26 cellular contexts compared by ENCODE assay signal in the genomic region with DNA sequence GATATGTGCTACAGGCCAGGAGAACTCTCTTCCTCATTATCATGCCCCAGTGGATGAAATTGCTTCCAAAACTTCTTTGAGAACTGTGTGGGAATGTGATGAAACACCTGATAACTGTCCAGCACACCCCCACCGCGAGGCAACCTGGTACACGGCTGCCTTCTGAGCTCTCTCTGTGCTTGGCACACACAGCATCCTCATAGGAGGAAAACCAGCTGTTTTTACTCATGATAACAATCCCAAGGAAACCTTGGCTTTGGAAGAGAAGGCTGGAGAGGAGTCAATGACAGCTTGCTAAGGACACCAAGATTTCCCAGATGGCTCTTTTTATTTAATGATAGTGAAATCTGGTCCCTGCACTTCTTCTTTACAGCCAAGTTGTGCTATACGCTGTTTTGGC.
A peak's percentile ranks its signal among the peaks of the same experiment; 100 is the strongest.
DNase-seq lines count a peak whose midpoint lies in the region; ATAC-seq and TF ChIP-seq lines count a peak whose summit lies in the region.
"Had no signal": no experiment of that assay in that cellular context is flagged by ENCODE, and none has a peak within 500 bp of the region (broad histone marks: within the 10 kb centered on the region; RNA-seq: fewer than 3 reads in every experiment).

No MANE protein-coding gene starts in this region.

- TF ChIP-seq CTCF in fibroblast of mammary gland (conservative IDR thresholded peaks at IDR 0.05; ENCODE audit: control insufficient read depth, insufficient read depth, low read depth, low read length) (no peak), sigmoid colon (IDR thresholded peaks at IDR 0.05) (no peak)

- H3K27me3 Mint-ChIP-seq in activated CD4-positive, alpha-beta T cell treated with anti-CD3 and anti-CD28 coated beads, Interleukin-2, amount 10 ng/mL, durations not matched to agents 24 days and 14 days = peaks cover 11% of the 10 kb centered on the region
- H3K27me3 Mint-ChIP-seq in activated naive CD4-positive, alpha-beta T cell treated with anti-CD3 and anti-CD28 coated beads, Interleukin-2, amount 10 ng/mL, durations not matched to agents 7 days and 5 days = peaks cover 11% of the 10 kb centered on the region
- H3K27me3 Mint-ChIP-seq: activated naive CD8-positive, alpha-beta T cell treated with anti-CD3 and anti-CD28 coated beads, Interleukin-2, amount 10 ng/mL, durations not matched to agents 7 days and 5 days had no signal

- peak overlapping the region; percentile 23 for H2BK15ac ChIP-seq in mesendoderm (replicated peaks; ENCODE audit: low read depth)

- no peaks in the 10 kb centered on the region for H3K36me3 Mint-ChIP-seq in activated CD4-positive, alpha-beta T cell treated with anti-CD3 and anti-CD28 coated beads, Interleukin-2, amount 10 ng/mL, durations not matched to agents 24 days and 14 days (ENCODE audit: low read depth)
- H3K36me3 Mint-ChIP-seq in activated naive CD4-positive, alpha-beta T cell treated with anti-CD3 and anti-CD28 coated beads, Interleukin-2, amount 10 ng/mL, durations not matched to agents 7 days and 5 days = no peaks in the 10 kb centered on the region
- H3K36me3 Mint-ChIP-seq: activated naive CD8-positive, alpha-beta T cell treated with anti-CD3 and anti-CD28 coated beads, Interleukin-2, amount 10 ng/mL, durations not matched to agents 7 days and 5 days; natural killer cell treated with Interleukin-12 subunit alpha and Interleukin-12 subunit beta and Interleukin-15 and Interleukin-18, amount 100 ng/mL, for 72 hours; WTC11 had no signal

- H3K23ac ChIP-seq in mesendoderm (ENCODE audit: low read length) = no peak overlapping the region

- no peaks in the 10 kb centered on the region for H3K79me2 ChIP-seq in mesendoderm (ENCODE audit: control insufficient read depth, insufficient read depth, low read length)

- H3K79me1 ChIP-seq in mesendoderm (ENCODE audit: low read length) = no peaks in the 10 kb centered on the region

- H3K27me3 ChIP-seq in mesendoderm (ENCODE audit: insufficient read depth, low read length, poor library complexity) = no peaks in the 10 kb centered on the region
- no peaks in the 10 kb centered on the region for H3K27me3 ChIP-seq in sigmoid colon

- H2BK120ac ChIP-seq in mesendoderm (ENCODE audit: low read depth, low read length) = no peak overlapping the region

- DNase-seq in activated CD4-positive, alpha-beta T cell treated with anti-CD3 and anti-CD28 coated beads, Interleukin-2, amount 10 ng/mL, durations not matched to agents 24 days and 14 days = peak; percentile 41
- DNase-seq in activated CD4-positive, alpha-beta T cell treated with anti-CD3 and anti-CD28 coated beads, Interleukin-2, amount 50 U/mL, for 4 hours = no peak
- DNase-seq in fibroblast of mammary gland (ENCODE audit: low read depth) (peak; percentile 52), mesendoderm (no peak), sigmoid colon (peak; percentile 89)
- no peak for DNase-seq in activated naive CD4-positive, alpha-beta T cell treated with anti-CD3 and anti-CD28 coated beads, Interleukin-2, amount 10 ng/mL, durations not matched to agents 7 days and 5 days
- DNase-seq in activated CD8-positive, alpha-beta memory T cell treated with anti-CD3 and anti-CD28 coated beads, Interleukin-2, amount 50 U/mL, for 4 hours = no peak
- DNase-seq: 8988T; activated CD4-positive, alpha-beta T cell treated with anti-CD3 and anti-CD28 coated beads, Interleukin-2, amount 50 U/mL, for 48 hours; activated CD8-positive, alpha-beta memory T cell treated with anti-CD3 and anti-CD28 coated beads, Interleukin-2, amount 50 U/mL, for 48 hours; activated naive CD8-positive, alpha-beta T cell treated with anti-CD3 and anti-CD28 coated beads, Interleukin-2, amount 10 ng/mL, durations not matched to agents 7 days and 5 days; DMS53; effector CD8-positive, alpha-beta T cell; GDM1; KG1; MM.1S; NCI-H1417 treated with DMSO at 0.1 percent for 48 hours; NCI-H82; stimulated activated CD4-positive, alpha-beta T cell treated with anti-CD3 and anti-CD28 coated beads, Interleukin-1b, Interleukin-23, amount 100 ng/mL, for 48 hours had no signal

- no peak overlapping the region for H3K4me3 Mint-ChIP-seq in activated CD4-positive, alpha-beta T cell treated with anti-CD3 and anti-CD28 coated beads, Interleukin-2, amount 10 ng/mL, durations not matched to agents 24 days and 14 days
- H3K4me3 Mint-ChIP-seq in activated naive CD4-positive, alpha-beta T cell treated with anti-CD3 and anti-CD28 coated beads, Interleukin-2, amount 10 ng/mL, durations not matched to agents 7 days and 5 days = no peak overlapping the region
- H3K4me3 Mint-ChIP-seq: activated naive CD8-positive, alpha-beta T cell treated with anti-CD3 and anti-CD28 coated beads, Interleukin-2, amount 10 ng/mL, durations not matched to agents 7 days and 5 days; mesothelial cell of epicardium; natural killer cell treated with Interleukin-12 subunit alpha and Interleukin-12 subunit beta and Interleukin-15 and Interleukin-18, amount 100 ng/mL, for 72 hours; WTC11 had no signal

- no peak overlapping the region for H3K4me2 ChIP-seq in mesendoderm (ENCODE audit: low read length)

- H3K36me3 ChIP-seq in mesendoderm (ENCODE audit: control insufficient read depth, insufficient read depth, low read length) (no peaks in the 10 kb centered on the region), sigmoid colon (no peaks in the 10 kb centered on the region)

- no peak overlapping the region for H3K9ac ChIP-seq in mesendoderm (ENCODE audit: low read length)

- no peak overlapping the region for H3K27ac ChIP-seq in mesendoderm (ENCODE audit: low read depth, low read length)
- H3K27ac ChIP-seq in sigmoid colon = peak overlapping the region; percentile 66 to 80 (median 71)
- H3K27ac ChIP-seq: skin epidermis had no signal

- H3K4me1 Mint-ChIP-seq in activated CD4-positive, alpha-beta T cell treated with anti-CD3 and anti-CD28 coated beads, Interleukin-2, amount 10 ng/mL, durations not matched to agents 24 days and 14 days = peaks cover 5% of the 10 kb centered on the region
- H3K4me1 Mint-ChIP-seq in activated naive CD4-positive, alpha-beta T cell treated with anti-CD3 and anti-CD28 coated beads, Interleukin-2, amount 10 ng/mL, durations not matched to agents 7 days and 5 days = peaks cover 7% of the 10 kb centered on the region
- H3K4me1 Mint-ChIP-seq: WTC11 had no signal

- no CpG with 5 or more reads among the region's 4 CpGs for WGBS in mesendoderm (ENCODE audit: extremely low coverage, insufficient coverage, low lambda C conversion rate)
- WGBS in sigmoid colon, 2 donors = 81 to 87% methylated on average over 4 of the region's 4 CpGs

- no peak overlapping the region for H4K8ac ChIP-seq in mesendoderm (ENCODE audit: low read depth, low read length)

- intact Hi-C loops in activated CD4-positive, alpha-beta T cell treated with anti-CD3 and anti-CD28 coated beads, Interleukin-2, amount 10 ng/mL, durations not matched to agents 24 days and 14 days (cut with micrococcal nuclease) = no loop called here
- intact Hi-C loops in sigmoid colon (cut with DNase I) = loop anchor here (2.0 to 5.0 kb wide), 3 partner anchors 44 to 231 kb away; partner anchors contain the start of gene FN1

- ATAC-seq in activated CD4-positive, CD25-positive, alpha-beta regulatory T cell treated with anti-CD3 and anti-CD28 coated beads, Interleukin-2, amount 50 U/mL, for 24 hours = no peak
- ATAC-seq: esophagus mucosa; natural killer cell treated with Interleukin-12 subunit alpha and Interleukin-12 subunit beta and Interleukin-15 and Interleukin-18, amount 100 ng/mL, for 72 hours; WTC11 had no signal

- peak overlapping the region; percentile 69 for H3K18ac ChIP-seq in mesendoderm (ENCODE audit: low read length)

- H3K9me3 ChIP-seq in sigmoid colon = no peaks in the 10 kb centered on the region

- no peak overlapping the region for H3K4ac ChIP-seq in mesendoderm (ENCODE audit: low read depth, low read length)

- H3K9me3 Mint-ChIP-seq in activated CD4-positive, alpha-beta T cell treated with anti-CD3 and anti-CD28 coated beads, Interleukin-2, amount 10 ng/mL, durations not matched to agents 24 days and 14 days = no peaks in the 10 kb centered on the region
- no peaks in the 10 kb centered on the region for H3K9me3 Mint-ChIP-seq in activated naive CD4-positive, alpha-beta T cell treated with anti-CD3 and anti-CD28 coated beads, Interleukin-2, amount 10 ng/mL, durations not matched to agents 7 days and 5 days
- H3K9me3 Mint-ChIP-seq: activated naive CD8-positive, alpha-beta T cell treated with anti-CD3 and anti-CD28 coated beads, Interleukin-2, amount 10 ng/mL, durations not matched to agents 7 days and 5 days; natural killer cell treated with Interleukin-12 subunit alpha and Interleukin-12 subunit beta and Interleukin-15 and Interleukin-18, amount 100 ng/mL, for 72 hours had no signal

- TF ChIP-seq POLR2A in sigmoid colon (IDR thresholded peaks at IDR 0.05) = no peak

- no peak overlapping the region for H2AK5ac ChIP-seq in mesendoderm (ENCODE audit: low read length)

- H3K4me3 ChIP-seq in fibroblast of mammary gland (ENCODE audit: control insufficient read depth, low read depth, low read length) (no peak overlapping the region), mesendoderm (ENCODE audit: low read length) (no peak overlapping the region), sigmoid colon (no peak overlapping the region)
- H3K4me3 ChIP-seq: skin epidermis had no signal

- H4K5ac ChIP-seq in mesendoderm (ENCODE audit: low read length) = no peak overlapping the region

- no peak overlapping the region for H3K56ac ChIP-seq in mesendoderm (ENCODE audit: low read length)

- TF ChIP-seq EP300 in sigmoid colon (IDR thresholded peaks at IDR 0.05) = peak; percentile 24 to 79 (median 60)

- H2BK5ac ChIP-seq in mesendoderm (ENCODE audit: low read length) = no peak overlapping the region

- CTCF ChIA-PET in activated naive CD4-positive, alpha-beta T cell treated with anti-CD3 and anti-CD28 coated beads, Interleukin-2, amount 10 ng/mL, durations not matched to agents 7 days and 5 days (lab: Charles Lee) = no interaction called here

- peaks cover 4% of the 10 kb centered on the region for H3K4me1 ChIP-seq in mesendoderm (ENCODE audit: control insufficient read depth, low read depth, low read length)
- H3K4me1 ChIP-seq in sigmoid colon = peaks cover 0 to 42% (median 28%) of the 10 kb centered on the region in 4 donors

- no peak overlapping the region for H3K27ac Mint-ChIP-seq in activated CD4-positive, alpha-beta T cell treated with anti-CD3 and anti-CD28 coated beads, Interleukin-2, amount 10 ng/mL, durations not matched to agents 24 days and 14 days
- no peak overlapping the region for H3K27ac Mint-ChIP-seq in activated naive CD4-positive, alpha-beta T cell treated with anti-CD3 and anti-CD28 coated beads, Interleukin-2, amount 10 ng/mL, durations not matched to agents 7 days and 5 days
- H3K27ac Mint-ChIP-seq: activated naive CD8-positive, alpha-beta T cell treated with anti-CD3 and anti-CD28 coated beads, Interleukin-2, amount 10 ng/mL, durations not matched to agents 7 days and 5 days; activated T-helper 2 cell treated with anti-CD3 and anti-CD28 coated beads, Interferon-gamma antibody, Interleukin-2, Interleukin-4, amounts not matched to agents 10 μg/mL and 5 μg/mL and 100 μg/mL, durations not matched to agents 14 hours and 24 hours and 36 hours; mesothelial cell of epicardium; natural killer cell treated with Interleukin-12 subunit alpha and Interleukin-12 subunit beta and Interleukin-15 and Interleukin-18, amount 100 ng/mL, for 72 hours; WTC11 had no signal

Comparison
In these comparisons a context has a peak if more than half of its experiments do, and no peak if none do; other contexts are left out.
1. DNase-seq: peak in activated CD4-positive, alpha-beta T cell treated with anti-CD3 and anti-CD28 coated beads, Interleukin-2, amount 10 ng/mL, durations not matched to agents 24 days and 14 days (single experiment), fibroblast of mammary gland (single experiment) and sigmoid colon (single experiment); none in activated CD4-positive, alpha-beta T cell treated with anti-CD3 and anti-CD28 coated beads, Interleukin-2, amount 50 U/mL, for 4 hours (0 of 2), mesendoderm (single experiment), activated naive CD4-positive, alpha-beta T cell treated with anti-CD3 and anti-CD28 coated beads, Interleukin-2, amount 10 ng/mL, durations not matched to agents 7 days and 5 days (single experiment) and activated CD8-positive, alpha-beta memory T cell treated with anti-CD3 and anti-CD28 coated beads, Interleukin-2, amount 50 U/mL, for 4 hours (single experiment).